ENCODE assay signal across 9 cellular contexts in the genomic region with DNA sequence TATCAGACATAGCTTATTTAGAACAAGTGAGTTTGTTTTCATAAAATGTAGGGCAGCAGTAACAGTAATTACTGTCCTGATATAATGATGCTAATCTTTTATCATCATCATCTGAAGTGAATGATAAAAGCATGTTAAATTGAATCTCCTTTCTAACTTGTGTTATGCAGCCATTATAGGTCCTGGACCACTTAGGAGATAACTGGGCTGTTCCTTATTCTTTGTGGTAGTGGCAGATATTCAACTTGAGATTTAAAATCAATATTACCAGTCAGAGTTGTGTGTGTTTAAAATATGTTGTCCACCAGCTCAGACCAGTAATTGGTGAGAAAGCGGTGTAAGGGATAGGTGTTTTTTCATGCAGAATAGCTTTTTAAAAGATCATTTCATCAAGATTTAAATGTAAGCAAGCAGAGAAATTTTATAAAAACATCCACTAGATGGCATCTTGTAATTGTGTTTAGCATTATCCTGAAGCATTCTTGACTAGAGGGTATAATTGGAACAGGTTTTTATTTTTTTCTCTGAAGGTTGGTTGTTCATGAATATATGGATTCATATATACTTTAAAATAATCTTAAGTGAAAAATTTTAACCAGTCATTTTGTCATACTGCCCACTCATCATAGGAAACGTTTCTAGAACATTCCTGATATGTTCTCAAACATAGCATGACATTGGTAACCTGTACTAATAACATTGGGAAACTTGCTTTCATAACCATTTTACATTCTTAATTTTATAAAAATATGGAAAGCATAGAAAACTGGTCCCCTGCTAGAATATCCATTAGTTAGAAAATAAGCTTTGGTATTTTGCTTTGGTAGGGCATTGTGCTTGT.
DNase-seq lines count a peak whose midpoint lies in the region; ATAC-seq, FAIRE-seq and TF ChIP-seq lines count a peak whose summit lies in the region.
"Had no signal": no experiment of that assay in that cellular context is flagged by ENCODE, and none has a peak within 500 bp of the region (broad histone marks: within the 10 kb centered on the region; RNA-seq: fewer than 3 reads in every experiment).

No MANE protein-coding gene starts in this region.

- H3K36me3 ChIP-seq in kidney (ENCODE audit: control insufficient read depth in 1 of 2, insufficient read depth in 2 of 2, low read length in 2 of 2), result no peaks in the 10 kb centered on the region

- H3K9me3 Mint-ChIP-seq in activated naive CD8-positive, alpha-beta T cell treated with anti-CD3 and anti-CD28 coated beads, Interleukin-2, amount 50 U/mL, for 24 hours, result no peaks in the 10 kb centered on the region

- FAIRE-seq in kidney (lab: Jason Lieb, UNC), result peak; percentile 95

- no peak overlapping the region for H3K4me3 Mint-ChIP-seq in activated naive CD8-positive, alpha-beta T cell treated with anti-CD3 and anti-CD28 coated beads, Interleukin-2, amount 50 U/mL, for 24 hours

- DNase-seq in DMS 273 (lab: John Stamatoyannopoulos, UW; ENCODE audit: unreplicated experiment) (peak; percentile 69), DMS 273 treated with DMSO at 0.1 percent for 48 hours (lab: John Stamatoyannopoulos, UW) (no peak), NCI-H1436 (lab: John Stamatoyannopoulos, UW) (peak; percentile 47), kidney (no peak), COLO829 (ENCODE audit: low spot score) (no peak), GDM1 (lab: John Stamatoyannopoulos, UW) (no peak)
- DNase-seq in activated naive CD8-positive, alpha-beta T cell treated with anti-CD3 and anti-CD28 coated beads, Interleukin-2, amount 50 U/mL, for 24 hours, result no peak

- peaks cover 36% of the 10 kb centered on the region for H3K4me1 Mint-ChIP-seq in activated naive CD8-positive, alpha-beta T cell treated with anti-CD3 and anti-CD28 coated beads, Interleukin-2, amount 50 U/mL, for 24 hours

- no peak overlapping the region for H3K27ac Mint-ChIP-seq in activated naive CD8-positive, alpha-beta T cell treated with anti-CD3 and anti-CD28 coated beads, Interleukin-2, amount 50 U/mL, for 24 hours

- H3K9ac ChIP-seq in kidney (ENCODE audit: low read length in 2 of 2), result no peak overlapping the region

- ATAC-seq in activated naive CD8-positive, alpha-beta T cell treated with anti-CD3 and anti-CD28 coated beads, Interleukin-2, amount 50 U/mL, for 24 hours, result no peak

- no peaks in the 10 kb centered on the region for H3K36me3 Mint-ChIP-seq in activated naive CD8-positive, alpha-beta T cell treated with anti-CD3 and anti-CD28 coated beads, Interleukin-2, amount 50 U/mL, for 24 hours (ENCODE audit: low read depth)

- H3K9me3 ChIP-seq in kidney (ENCODE audit: control insufficient read depth in 1 of 2, low read length in 2 of 2), result no peaks in the 10 kb centered on the region

- TF ChIP-seq CTCF in WI38 (IDR thresholded peaks at IDR 0.05; ENCODE audit: low read depth, low read length) (peak; percentile 22; the same call in 1 of the 2 replicates), kidney (IDR thresholded peaks at IDR 0.05; ENCODE audit: borderline replicate concordance, extremely low read depth, insufficient read depth) (peak; percentile 27)

- intact Hi-C loops in kidney (cut with DNase I), result no loop called here

- H3K4me1 ChIP-seq in kidney (ENCODE audit: control insufficient read depth in 1 of 2, insufficient read depth in 1 of 2, low read depth in 1 of 2, low read length in 2 of 2), result peaks cover 0 to 2% of the 10 kb centered on the region in 2 donors

- H3K4me3 ChIP-seq in WI38 (ENCODE audit: low read depth, low read length) (no peak overlapping the region), kidney (ENCODE audit: low read length in 2 of 2) (no peak overlapping the region)
- H3K4me3 ChIP-seq: skin epidermis had no signal

- H3K27ac ChIP-seq in kidney (ENCODE audit: low read depth in 2 of 2, low read length in 2 of 2), result no peak overlapping the region
- H3K27ac ChIP-seq: skin epidermis had no signal

- no peaks in the 10 kb centered on the region for H3K27me3 Mint-ChIP-seq in activated naive CD8-positive, alpha-beta T cell treated with anti-CD3 and anti-CD28 coated beads, Interleukin-2, amount 50 U/mL, for 24 hours

Comparison
In these comparisons a context has a peak if more than half of its experiments do, and no peak if none do; other contexts are left out.
1. DNase-seq: peak in DMS 273 (single experiment) and NCI-H1436 (single experiment); none in DMS 273 treated with DMSO at 0.1 percent for 48 hours (single experiment), kidney (single experiment), COLO829 (single experiment), GDM1 (single experiment) and activated naive CD8-positive, alpha-beta T cell treated with anti-CD3 and anti-CD28 coated beads, Interleukin-2, amount 50 U/mL, for 24 hours (single experiment).